Comparison of ENCODE assay signal across 8 cellular contexts in genomic region chr7:5827755-5828154, GRCh38. TPM values are rescaled to one million over a fixed set of nuclear protein-coding genes. Genes with fewer than 3 reads are reported as not detected.
A peak's percentile ranks its signal among the peaks of the same experiment; 100 is the strongest.
DNase-seq lines count a peak whose midpoint lies in the region; ATAC-seq and TF ChIP-seq lines count a peak whose summit lies in the region.

No MANE protein-coding gene starts in this region.

- H3K27me3 Mint-ChIP-seq in T-helper 17 cell: no peaks in the 10 kb centered on the region

- TF ChIP-seq CTCF in AG09309 (IDR thresholded peaks at IDR 0.05; ENCODE audit: control insufficient read depth, insufficient read depth, low read depth, low read length, missing control alignments) (peak; percentile 36), GM13976 (IDR thresholded peaks at IDR 0.05; ENCODE audit: borderline replicate concordance, control extremely low read depth, extremely low read depth, insufficient read depth, missing control alignments) (peak; percentile 41)

- no peak overlapping the region for H3K4me3 Mint-ChIP-seq in T-helper 17 cell

- no peaks in the 10 kb centered on the region for H3K36me3 Mint-ChIP-seq in T-helper 17 cell (ENCODE audit: low read depth)

- H3K4me3 ChIP-seq in AG09309 (ENCODE audit: control insufficient read depth, low read depth, low read length): no peak overlapping the region

- ATAC-seq in T-helper 17 cell (no peak), GM21360 (IDR thresholded peaks at IDR 0.05; ENCODE audit: unreplicated experiment) (no peak), HG02938 (IDR thresholded peaks at IDR 0.05; ENCODE audit: unreplicated experiment) (no peak), HG02884 (IDR thresholded peaks at IDR 0.05; ENCODE audit: unreplicated experiment) (no peak)

- DNase-seq in AG09309 (ENCODE audit: low read depth) (no peak), GM13976 (ENCODE audit: low spot score) (peak; percentile 44), T-helper 17 cell (peak in 1 of 3 donors; percentile 27)
- peak; percentile 20 for DNase-seq in effector CD8-positive, alpha-beta T cell (lab: John Stamatoyannopoulos, UW)
- peak in 2 of 3 donors; percentile 12 to 30 for DNase-seq in stimulated activated CD4-positive, alpha-beta T cell treated with anti-CD3 and anti-CD28 coated beads, Interleukin-12 subunit alpha, Interleukin-12 subunit beta, amount 100 ng/mL, for 48 hours (ENCODE audit: low read depth in 2 of 3, low spot score in 1 of 3)

- H3K27ac Mint-ChIP-seq in T-helper 17 cell: peak overlapping the region; percentile 51

- in situ Hi-C loops in GM13976 (cut with MboI; ENCODE audit: low sequenced_read_pairs, unreplicated experiment): no loop called here

- peaks cover 24% of the 10 kb centered on the region for H3K4me1 Mint-ChIP-seq in T-helper 17 cell

- no peaks in the 10 kb centered on the region for H3K9me3 ChIP-seq in T-helper 17 cell (ENCODE audit: control insufficient read depth, low read length, poor library complexity, severe bottlenecking)

RNA-seq across cellular contexts. Expression of gene RNF216, which starts 46.3 kb away (rescaled TPM):
- total RNA-seq in T-helper 17 cell: 10 to 100 TPM; 74.1 to 74.7 TPM

RNA-seq across cellular contexts. Expression of gene OCM, which starts 52.8 kb away (rescaled TPM):
- 1 to 10 TPM; 2.8 to 3.6 TPM for total RNA-seq in T-helper 17 cell
